Comparison of ENCODE assay signal across 16 cellular contexts in genomic region chr1:17558954-17559617, GRCh38. TPM values are rescaled to one million over a fixed set of nuclear protein-coding genes. Genes with fewer than 3 reads are reported as not detected.
DNase-seq lines count a peak whose midpoint lies in the region; FAIRE-seq and TF ChIP-seq lines count a peak whose summit lies in the region.
"Had no signal": no experiment of that assay in that cellular context is flagged by ENCODE, and none has a peak within 500 bp of the region (broad histone marks: within the 10 kb centered on the region; RNA-seq: fewer than 3 reads in every experiment).

No MANE protein-coding gene starts in this region.

- no peaks in the 10 kb centered on the region for H3K9me3 Mint-ChIP-seq in MCF 10A (ENCODE audit: unreplicated experiment)
- H3K9me3 Mint-ChIP-seq in endodermal cell: no peaks in the 10 kb centered on the region
- H3K9me3 Mint-ChIP-seq: stimulated activated memory B cell treated with anti-CD40 and anti-IgM and Interleukin-4, amounts not matched to agents 10 μg/mL and 1 μg/mL and 100 μg/mL, for 72 hours had no signal

- intact Hi-C loops in MCF 10A (cut with micrococcal nuclease): no loop called here
- intact Hi-C loops in mammary epithelial cell (cut with micrococcal nuclease): no loop called here
- intact Hi-C loops in vagina (cut with DNase I): no loop called here

- H3K36me3 ChIP-seq in mammary epithelial cell (ENCODE audit: insufficient read depth, low read length) (no peaks in the 10 kb centered on the region), endodermal cell (ENCODE audit: control insufficient read depth, insufficient read depth, low read length) (no peaks in the 10 kb centered on the region), muscle layer of duodenum (ENCODE audit: control insufficient read depth in 1 of 2, insufficient read depth in 2 of 2, low read length in 2 of 2) (no peaks in the 10 kb centered on the region), vagina (no peaks in the 10 kb centered on the region)

- H3K27me3 Mint-ChIP-seq in MCF 10A (ENCODE audit: insufficient read depth, unreplicated experiment) (no peaks in the 10 kb centered on the region), endodermal cell (ENCODE audit: insufficient read depth) (peaks cover 30% of the 10 kb centered on the region)
- H3K27me3 Mint-ChIP-seq: stimulated activated memory B cell treated with anti-CD40 and anti-IgM and Interleukin-4, amounts not matched to agents 10 μg/mL and 1 μg/mL and 100 μg/mL, for 72 hours had no signal

- H3K9ac ChIP-seq in mammary epithelial cell (ENCODE audit: insufficient read depth, low read length) (no peak overlapping the region), endodermal cell (ENCODE audit: extremely low read depth, low read length, poor library complexity, severe bottlenecking) (no peak overlapping the region)

- peaks cover 17% of the 10 kb centered on the region for H3K4me1 ChIP-seq in mammary epithelial cell (ENCODE audit: insufficient read depth, low read length)
- H3K4me1 ChIP-seq in endodermal cell (ENCODE audit: control insufficient read depth, insufficient read depth, low read length): no peaks in the 10 kb centered on the region
- H3K4me1 ChIP-seq in muscle layer of duodenum (ENCODE audit: control insufficient read depth in 1 of 2, insufficient read depth in 2 of 2, low read length in 2 of 2): peaks cover 3 to 22% of the 10 kb centered on the region in 2 donors
- H3K4me1 ChIP-seq in vagina: peaks cover 64% of the 10 kb centered on the region

- H3K4me1 Mint-ChIP-seq in MCF 10A (ENCODE audit: insufficient read depth, unreplicated experiment) (peaks cover 26% of the 10 kb centered on the region), endodermal cell (no peaks in the 10 kb centered on the region)
- H3K4me1 Mint-ChIP-seq: stimulated activated memory B cell treated with anti-CD40 and anti-IgM and Interleukin-4, amounts not matched to agents 10 μg/mL and 1 μg/mL and 100 μg/mL, for 72 hours had no signal

- POLR2A ChIA-PET in MCF 10A (lab: Yijun Ruan, JAX): interaction anchor here (0.6 to 1.0 kb wide), 3 partner anchors 23 to 955 kb away, joined by 3 read pairs; no protein-coding TSS in a partner anchor

- H3K4me3 Mint-ChIP-seq in MCF 10A (ENCODE audit: unreplicated experiment) (no peak overlapping the region), endodermal cell (no peak overlapping the region)
- H3K4me3 Mint-ChIP-seq: activated CD8-positive, alpha-beta T cell treated with anti-CD3 and anti-CD28 coated beads, Interleukin-2, amount 10 ng/mL, durations not matched to agents 7 days and 5 days; stimulated activated memory B cell treated with anti-CD40 and anti-IgM and Interleukin-4, amounts not matched to agents 10 μg/mL and 1 μg/mL and 100 μg/mL, for 72 hours had no signal

- no peak overlapping the region for H3K4me2 ChIP-seq in mammary epithelial cell (ENCODE audit: insufficient read depth, low read depth, low read length)

- H3K36me3 Mint-ChIP-seq in MCF 10A (ENCODE audit: insufficient read depth, unreplicated experiment) (no peaks in the 10 kb centered on the region), endodermal cell (ENCODE audit: low read depth) (no peaks in the 10 kb centered on the region)
- H3K36me3 Mint-ChIP-seq: stimulated activated memory B cell treated with anti-CD40 and anti-IgM and Interleukin-4, amounts not matched to agents 10 μg/mL and 1 μg/mL and 100 μg/mL, for 72 hours had no signal

- no peak overlapping the region for H3K4me3 ChIP-seq in mammary epithelial cell (replicated peaks in 1 of 3; ENCODE audit: insufficient read depth in 1 of 3, low read depth in 2 of 3, low read length in 3 of 3)
- no peak overlapping the region for H3K4me3 ChIP-seq in endodermal cell (ENCODE audit: low read length)
- H3K4me3 ChIP-seq in muscle layer of duodenum (ENCODE audit: low read depth in 1 of 2, low read length in 2 of 2): no peak overlapping the region
- H3K4me3 ChIP-seq in vagina: no peak overlapping the region

- H3K27ac ChIP-seq in mammary epithelial cell (ENCODE audit: insufficient read depth, low read depth, low read length): no peak overlapping the region
- H3K27ac ChIP-seq in endodermal cell (ENCODE audit: low read depth, low read length): no peak overlapping the region
- H3K27ac ChIP-seq in muscle layer of duodenum (ENCODE audit: low read length): peak overlapping the region; percentile 61
- H3K27ac ChIP-seq in vagina: peak overlapping the region; percentile 93
- H3K27ac ChIP-seq: 22Rv1 had no signal

- TF ChIP-seq POLR2A in vagina (IDR thresholded peaks at IDR 0.05) (no peak), GM12892 (IDR thresholded peaks at IDR 0.05; ENCODE audit: low read depth, low read length) (no peak)

- H3K27ac Mint-ChIP-seq in MCF 10A (ENCODE audit: low read depth, unreplicated experiment): peak overlapping the region; percentile 23
- no peak overlapping the region for H3K27ac Mint-ChIP-seq in endodermal cell
- H3K27ac Mint-ChIP-seq: activated CD8-positive, alpha-beta T cell treated with anti-CD3 and anti-CD28 coated beads, Interleukin-2, amount 10 ng/mL, durations not matched to agents 7 days and 5 days; stimulated activated memory B cell treated with anti-CD40 and anti-IgM and Interleukin-4, amounts not matched to agents 10 μg/mL and 1 μg/mL and 100 μg/mL, for 72 hours had no signal

- no TSS peak for BruUV-seq in MCF 10A (replicated peaks; lab: Mats Ljungman, UMichigan)
- BruUV-seq in mammary epithelial cell (replicated peaks; lab: Mats Ljungman, UMichigan): no TSS peak

- no peak overlapping the region for H2AFZ ChIP-seq in mammary epithelial cell (ENCODE audit: low read depth, low read length)

- no peaks in the 10 kb centered on the region for H3K79me2 ChIP-seq in mammary epithelial cell (ENCODE audit: insufficient read depth, low read length)

- no peak for TF ChIP-seq CTCF in MCF 10A (IDR thresholded peaks at IDR 0.05; ENCODE audit: unreplicated experiment)
- TF ChIP-seq CTCF in mammary epithelial cell (conservative IDR thresholded peaks at IDR 0.05 in 1 of 2, IDR thresholded peaks at IDR 0.05 in 1 of 2; ENCODE audit: extremely low read depth in 1 of 2, insufficient read depth in 1 of 2, low read depth in 1 of 2, low read length in 2 of 2): no peak
- TF ChIP-seq CTCF in endodermal cell (conservative IDR thresholded peaks at IDR 0.05): no peak
- no peak for TF ChIP-seq CTCF in vagina (IDR thresholded peaks at IDR 0.05)

- WGBS in mammary epithelial cell (ENCODE audit: low coverage, missing lambda C conversion rate): 88% methylated on average over 7 of the region's 8 CpGs
- WGBS in endodermal cell (ENCODE audit: insufficient coverage in 1 of 2, insufficient read length in 1 of 2), 2 experiments: 71 to 77% methylated on average over 5 to 8 of the region's 8 CpGs

- FAIRE-seq in GM12892 (lab: Jason Lieb, UNC): no peak
- FAIRE-seq: TTC549 had no signal

- H4K20me1 ChIP-seq in mammary epithelial cell (ENCODE audit: insufficient read depth, low read length): no peaks in the 10 kb centered on the region

- DNase-seq in MCF 10A (ENCODE audit: unreplicated experiment) (no peak), mammary epithelial cell (no peak), endodermal cell (peak; percentile 42), vagina (ENCODE audit: extremely low spot score in 2 of 2) (no peak), amygdala (lab: John Stamatoyannopoulos, UW) (no peak), GM12892 (ENCODE audit: insufficient read length) (no peak)
- no peak for DNase-seq in effector CD8-positive, alpha-beta T cell (lab: John Stamatoyannopoulos, UW)
- DNase-seq: activated CD8-positive, alpha-beta T cell treated with anti-CD3 and anti-CD28 coated beads, Interleukin-2, amount 10 ng/mL, durations not matched to agents 7 days and 5 days; HCEC 1CT; midbrain; NK-92 treated with Interleukin-12 subunit alpha and Interleukin-12 subunit beta, amount 100 ng/mL, for 24 hours; stimulated activated CD4-positive, alpha-beta T cell treated with anti-CD3 and anti-CD28 coated beads, Interleukin-4, amount 100 ng/mL, for 24 hours had no signal

- dilution Hi-C loops in mammary epithelial cell (cut with HindIII; ENCODE audit: low sequenced_read_pairs): no loop called here

- in situ Hi-C loops in mammary epithelial cell (cut with MboI; ENCODE audit: low sequenced_read_pairs in 2 of 2): no loop called here

- CTCF ChIA-PET in MCF 10A (lab: Yijun Ruan, JAX) (interaction anchor here (0.8 to 1.5 kb wide), 3 partner anchors 18 to 64 kb away, joined by 3 to 5 read pairs (median 3); no protein-coding TSS in a partner anchor), mammary epithelial cell (lab: Charles Lee; ENCODE audit: low non-redundant PET) (no interaction called here)

- H3K9me3 ChIP-seq in mammary epithelial cell (replicated peaks; ENCODE audit: insufficient read depth, low read length): no peaks in the 10 kb centered on the region
- H3K9me3 ChIP-seq in endodermal cell (ENCODE audit: control insufficient read depth, low read length): no peaks in the 10 kb centered on the region
- no peaks in the 10 kb centered on the region for H3K9me3 ChIP-seq in muscle layer of duodenum (ENCODE audit: control insufficient read depth in 1 of 2, low read length in 2 of 2)
- H3K9me3 ChIP-seq in vagina: no peaks in the 10 kb centered on the region

- H3K27me3 ChIP-seq in mammary epithelial cell (ENCODE audit: insufficient read depth, low read length) (no peaks in the 10 kb centered on the region), endodermal cell (ENCODE audit: control insufficient read depth, insufficient read depth, low read length, poor library complexity, severe bottlenecking) (no peaks in the 10 kb centered on the region), muscle layer of duodenum (ENCODE audit: low read depth, low read length) (no peaks in the 10 kb centered on the region), vagina (no peaks in the 10 kb centered on the region)

RNA-seq across cellular contexts. Expression of gene ARHGEF10L, which starts 19.6 kb away (rescaled TPM):
- 5.0 and 12.2 TPM in 2 replicates for total RNA-seq in MCF 10A (2022)
- 1 to 10 TPM; 3.4 to 5.3 TPM for total RNA-seq in mammary epithelial cell
- 1.0 TPM for polyA plus RNA-seq in mammary epithelial cell
- polyA minus RNA-seq in mammary epithelial cell: 0.41 TPM
- total RNA-seq in endodermal cell: 10 to 100 TPM in 1 of 2 donors, 1 to 10 TPM in 1; 5.2 to 10.5 TPM
- 27.7 TPM for polyA plus RNA-seq in endodermal cell (2013, experiment 1 of 2)
- 26.5 TPM for polyA plus RNA-seq in endodermal cell (2013, experiment 2 of 2)
- total RNA-seq in vagina: 75.6 TPM
- 0.59 TPM for polyA plus RNA-seq in GM12892 (2012; ENCODE audit: missing spikeins)
- total RNA-seq: activated CD8-positive, alpha-beta T cell treated with anti-CD3 and anti-CD28 coated beads, Interleukin-2, amount 10 ng/mL, durations not matched to agents 7 days and 5 days had no signal

Comparison
In these comparisons a context has a peak if more than half of its experiments do, and no peak if none do; other contexts are left out.
1. H3K27ac ChIP-seq: peak in muscle layer of duodenum (single experiment) and vagina (single experiment); none in mammary epithelial cell (single experiment) and endodermal cell (single experiment).